Comparison of ENCODE assay signal across 16 cellular contexts in genomic region chr1:212459656-212460055, GRCh38. TPM values are rescaled to one million over a fixed set of nuclear protein-coding genes. Genes with fewer than 3 reads are reported as not detected.
DNase-seq lines count a peak whose midpoint lies in the region; ATAC-seq and TF ChIP-seq lines count a peak whose summit lies in the region.
"Had no signal": no experiment of that assay in that cellular context is flagged by ENCODE, and none has a peak within 500 bp of the region (broad histone marks: within the 10 kb centered on the region; RNA-seq: fewer than 3 reads in every experiment).

No MANE protein-coding gene starts in this region.

- H3K9me3 ChIP-seq in Peyer's patch, result no peaks in the 10 kb centered on the region

- H3K36me3 ChIP-seq in Peyer's patch, result no peaks in the 10 kb centered on the region

- no peak for TF ChIP-seq CTCF in Peyer's patch (IDR thresholded peaks at IDR 0.05)

- no peak for TF ChIP-seq POLR2A in Peyer's patch (IDR thresholded peaks at IDR 0.05)

- no peaks in the 10 kb centered on the region for H3K27me3 ChIP-seq in Peyer's patch

- H3K27ac ChIP-seq in Peyer's patch, result no peak overlapping the region
- H3K27ac ChIP-seq: RWPE1 had no signal

- no peaks in the 10 kb centered on the region for H3K4me1 ChIP-seq in Peyer's patch

- no peak for ATAC-seq in GM21717 (IDR thresholded peaks at IDR 0.05; ENCODE audit: unreplicated experiment)

- in situ Hi-C loops in ACHN (cut with HindIII; ENCODE audit: low pct_ligation_motif_present, low pct_unique_long_range_greater_than_20kb, low sequenced_read_pairs), result no loop called here

- DNase-seq in anterior cingulate cortex (lab: John Stamatoyannopoulos, UW) (peak in 36 of 58 donors; percentile 9 to 86 (median 56)), hippocampal formation (lab: John Stamatoyannopoulos, UW) (peak; percentile 75 to 92), occipital lobe (lab: John Stamatoyannopoulos, UW) (peak; percentile 43), Peyer's patch (no peak), ACHN (no peak), NCI-H2196 treated with DMSO at 0.1 percent for 48 hours (lab: John Stamatoyannopoulos, UW; ENCODE audit: unreplicated experiment) (no peak)
- DNase-seq: AML-193, EL, H7, MV-4-11, NCI-H1417 treated with DMSO at 0.1 percent for 48 hours, NCI-H1930, NCI-H446 treated with DMSO at 0.1 percent for 48 hours, NCI-H748 treated with DMSO at 0.1 percent for 48 hours had no signal

- H3K4me3 ChIP-seq in Peyer's patch, result no peak overlapping the region

RNA-seq across cellular contexts. Expression of gene NENF, which starts 26.9 kb away (rescaled TPM):
- total RNA-seq in occipital lobe (14.8 TPM), Peyer's patch (10 to 100 TPM; 28.2 to 61.9 (median 34.2) TPM)

RNA-seq across cellular contexts. Expression of gene PACC1, which starts 45.0 kb away (rescaled TPM):
- total RNA-seq in occipital lobe (25.4 TPM), Peyer's patch (1 to 10 TPM; 1.6 to 7.4 (median 3.0) TPM)

Comparison
In these comparisons a context has a peak if more than half of its experiments do, and no peak if none do; other contexts are left out.
1. DNase-seq: peak in anterior cingulate cortex (36 of 58), hippocampal formation (2 of 2) and occipital lobe (single experiment); none in Peyer's patch (0 of 3), ACHN (single experiment) and NCI-H2196 treated with DMSO at 0.1 percent for 48 hours (single experiment).